1 cellular context compared by ENCODE assay signal in genomic region chr11:3109434-3109833, GRCh38.
TF ChIP-seq lines count a peak whose summit lies in the region.

No MANE protein-coding gene starts in this region.

TF ChIP-seq in WTC11, 78 proteins besides CTCF, POLR2A, EP300 and RAD21 (continued from another document):
- no peak for TF ChIP-seq CREM (CRISPR knock-in tag; IDR thresholded peaks at IDR 0.05)
- TF ChIP-seq HMGXB4 (CRISPR knock-in tag; IDR thresholded peaks at IDR 0.05), result no peak
- no peak for TF ChIP-seq SP1 (CRISPR knock-in tag; conservative IDR thresholded peaks at IDR 0.05)
- no peak for TF ChIP-seq JAZF1 (CRISPR knock-in tag; IDR thresholded peaks at IDR 0.05)
TF ChIP-seq in WTC11: peak in this region for 0.
